ENCODE assay signal across 1 cellular context in the genomic region with DNA sequence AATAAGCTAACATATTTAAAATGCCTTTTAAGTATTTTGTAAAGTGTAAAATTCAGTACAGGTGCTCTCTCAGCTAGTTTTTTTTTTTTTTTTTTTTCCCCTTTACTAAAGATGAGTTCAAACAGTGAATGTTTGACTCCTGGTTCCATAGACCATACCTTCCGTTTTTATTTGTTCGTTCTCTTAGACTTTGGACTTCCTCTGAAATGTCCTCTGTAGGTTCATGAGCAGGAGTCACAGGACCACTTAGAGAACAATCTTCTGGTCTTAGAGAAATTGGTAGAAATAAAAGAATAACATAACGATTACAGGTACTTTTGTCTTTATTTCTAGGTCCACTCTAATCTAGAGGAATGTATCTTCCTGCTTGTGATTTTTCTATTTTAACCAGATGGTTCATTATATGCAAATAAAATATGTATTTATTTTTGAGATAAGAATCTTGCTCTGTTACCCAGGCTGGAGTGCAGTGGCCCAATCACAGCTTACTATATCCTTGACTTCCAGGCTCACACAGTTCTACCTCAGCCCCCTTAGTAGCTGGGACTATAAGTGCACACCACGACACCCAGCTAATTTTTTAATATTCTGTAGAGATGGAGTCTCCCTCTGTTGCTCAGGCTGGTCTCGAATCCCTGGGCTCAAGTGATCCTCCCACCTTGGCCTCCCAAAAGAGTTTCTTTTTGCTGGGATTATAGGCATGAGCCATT.
TF ChIP-seq lines count a peak whose summit lies in the region.

No MANE protein-coding gene starts in this region.

TF ChIP-seq in HepG2, 621 proteins besides CTCF, POLR2A, EP300 and RAD21 (continued from another document):
- TF ChIP-seq, protein P1, sequence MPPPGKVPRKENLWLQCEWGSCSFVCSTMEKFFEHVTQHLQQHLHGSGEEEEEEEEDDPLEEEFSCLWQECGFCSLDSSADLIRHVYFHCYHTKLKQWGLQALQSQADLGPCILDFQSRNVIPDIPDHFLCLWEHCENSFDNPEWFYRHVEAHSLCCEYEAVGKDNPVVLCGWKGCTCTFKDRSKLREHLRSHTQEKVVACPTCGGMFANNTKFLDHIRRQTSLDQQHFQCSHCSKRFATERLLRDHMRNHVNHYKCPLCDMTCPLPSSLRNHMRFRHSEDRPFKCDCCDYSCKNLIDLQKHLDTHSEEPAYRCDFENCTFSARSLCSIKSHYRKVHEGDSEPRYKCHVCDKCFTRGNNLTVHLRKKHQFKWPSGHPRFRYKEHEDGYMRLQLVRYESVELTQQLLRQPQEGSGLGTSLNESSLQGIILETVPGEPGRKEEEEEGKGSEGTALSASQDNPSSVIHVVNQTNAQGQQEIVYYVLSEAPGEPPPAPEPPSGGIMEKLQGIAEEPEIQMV (CRISPR knock-in tag; IDR thresholded peaks at IDR 0.05; ENCODE audit: low read depth) = peak; percentile 59; the same call in 1 of the 2 replicates
- TF ChIP-seq, protein P2, sequence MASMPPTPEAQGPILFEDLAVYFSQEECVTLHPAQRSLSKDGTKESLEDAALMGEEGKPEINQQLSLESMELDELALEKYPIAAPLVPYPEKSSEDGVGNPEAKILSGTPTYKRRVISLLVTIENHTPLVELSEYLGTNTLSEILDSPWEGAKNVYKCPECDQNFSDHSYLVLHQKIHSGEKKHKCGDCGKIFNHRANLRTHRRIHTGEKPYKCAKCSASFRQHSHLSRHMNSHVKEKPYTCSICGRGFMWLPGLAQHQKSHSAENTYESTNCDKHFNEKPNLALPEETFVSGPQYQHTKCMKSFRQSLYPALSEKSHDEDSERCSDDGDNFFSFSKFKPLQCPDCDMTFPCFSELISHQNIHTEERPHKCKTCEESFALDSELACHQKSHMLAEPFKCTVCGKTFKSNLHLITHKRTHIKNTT (CRISPR knock-in tag; IDR thresholded peaks at IDR 0.05) = no peak
- TF ChIP-seq SRSF9 (IDR thresholded peaks at IDR 0.05; ENCODE audit: borderline replicate concordance, insufficient read depth, low read depth, low read length, poor library complexity, severe bottlenecking) (no peak), SOX6 (IDR thresholded peaks at IDR 0.05) (no peak), SOX6 (CRISPR knock-in tag; IDR thresholded peaks at IDR 0.05) (peak; percentile 62; the same call in 1 of the 2 replicates), KDM5A (IDR thresholded peaks at IDR 0.05; ENCODE audit: borderline replicate concordance, low read length) (peak; percentile 35; the same call in 1 of the 2 replicates), ZNF382 (CRISPR knock-in tag; IDR thresholded peaks at IDR 0.05; ENCODE audit: borderline replicate concordance) (no peak), ZKSCAN1 (IDR thresholded peaks at IDR 0.05; ENCODE audit: low read length) (no peak), ZNF549 (CRISPR knock-in tag; IDR thresholded peaks at IDR 0.05) (no peak), NFIC (IDR thresholded peaks at IDR 0.05; ENCODE audit: low read length) (peak; percentile 56; the same call in 1 of the 2 replicates), GZF1 (CRISPR knock-in tag; IDR thresholded peaks at IDR 0.05) (no peak), CCAR2 (optimal IDR thresholded peaks at IDR 0.05; ENCODE audit: low read depth, low read length) (no peak), ZNF33B (CRISPR knock-in tag; IDR thresholded peaks at IDR 0.05) (no peak), ZNF10 (CRISPR knock-in tag; IDR thresholded peaks at IDR 0.05; ENCODE audit: borderline replicate concordance, low read depth) (no peak), SP1 (IDR thresholded peaks at IDR 0.05) (no peak), SP1 (CRISPR knock-in tag; IDR thresholded peaks at IDR 0.05) (no peak), KDM1A (CRISPR knock-in tag; IDR thresholded peaks at IDR 0.05) (no peak; the same call in 1 of the 2 replicates), ZNF296 (CRISPR knock-in tag; conservative IDR thresholded peaks at IDR 0.05) (no peak), SMARCE1 (IDR thresholded peaks at IDR 0.05; ENCODE audit: borderline replicate concordance) (no peak), NONO (IDR thresholded peaks at IDR 0.05) (no peak), NONO (CRISPR knock-in tag; conservative IDR thresholded peaks at IDR 0.05) (no peak), ZNF180 (CRISPR knock-in tag; IDR thresholded peaks at IDR 0.05; ENCODE audit: borderline replicate concordance, low read depth) (no peak), ZNF543 (CRISPR knock-in tag; IDR thresholded peaks at IDR 0.05) (no peak), GATAD1 (CRISPR knock-in tag; IDR thresholded peaks at IDR 0.05) (no peak), ARNT (IDR thresholded peaks at IDR 0.05) (no peak), ZNF83 (CRISPR knock-in tag; IDR thresholded peaks at IDR 0.05; ENCODE audit: borderline replicate concordance) (no peak), PHF21A (CRISPR knock-in tag; IDR thresholded peaks at IDR 0.05) (peak; percentile 78), PRMT3 (CRISPR knock-in tag; IDR thresholded peaks at IDR 0.05; ENCODE audit: borderline replicate concordance, low read depth) (no peak), ASH2L (IDR thresholded peaks at IDR 0.05; ENCODE audit: insufficient read length, low read depth, low read length) (peak; percentile 88), ZNF660 (CRISPR knock-in tag; IDR thresholded peaks at IDR 0.05; ENCODE audit: borderline replicate concordance, low read depth) (no peak)
- TF ChIP-seq, protein P3, sequence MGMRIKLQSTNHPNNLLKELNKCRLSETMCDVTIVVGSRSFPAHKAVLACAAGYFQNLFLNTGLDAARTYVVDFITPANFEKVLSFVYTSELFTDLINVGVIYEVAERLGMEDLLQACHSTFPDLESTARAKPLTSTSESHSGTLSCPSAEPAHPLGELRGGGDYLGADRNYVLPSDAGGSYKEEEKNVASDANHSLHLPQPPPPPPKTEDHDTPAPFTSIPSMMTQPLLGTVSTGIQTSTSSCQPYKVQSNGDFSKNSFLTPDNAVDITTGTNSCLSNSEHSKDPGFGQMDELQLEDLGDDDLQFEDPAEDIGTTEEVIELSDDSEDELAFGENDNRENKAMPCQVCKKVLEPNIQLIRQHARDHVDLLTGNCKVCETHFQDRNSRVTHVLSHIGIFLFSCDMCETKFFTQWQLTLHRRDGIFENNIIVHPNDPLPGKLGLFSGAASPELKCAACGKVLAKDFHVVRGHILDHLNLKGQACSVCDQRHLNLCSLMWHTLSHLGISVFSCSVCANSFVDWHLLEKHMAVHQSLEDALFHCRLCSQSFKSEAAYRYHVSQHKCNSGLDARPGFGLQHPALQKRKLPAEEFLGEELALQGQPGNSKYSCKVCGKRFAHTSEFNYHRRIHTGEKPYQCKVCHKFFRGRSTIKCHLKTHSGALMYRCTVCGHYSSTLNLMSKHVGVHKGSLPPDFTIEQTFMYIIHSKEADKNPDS (CRISPR knock-in tag; IDR thresholded peaks at IDR 0.05) = no peak
- TF ChIP-seq, protein P4, sequence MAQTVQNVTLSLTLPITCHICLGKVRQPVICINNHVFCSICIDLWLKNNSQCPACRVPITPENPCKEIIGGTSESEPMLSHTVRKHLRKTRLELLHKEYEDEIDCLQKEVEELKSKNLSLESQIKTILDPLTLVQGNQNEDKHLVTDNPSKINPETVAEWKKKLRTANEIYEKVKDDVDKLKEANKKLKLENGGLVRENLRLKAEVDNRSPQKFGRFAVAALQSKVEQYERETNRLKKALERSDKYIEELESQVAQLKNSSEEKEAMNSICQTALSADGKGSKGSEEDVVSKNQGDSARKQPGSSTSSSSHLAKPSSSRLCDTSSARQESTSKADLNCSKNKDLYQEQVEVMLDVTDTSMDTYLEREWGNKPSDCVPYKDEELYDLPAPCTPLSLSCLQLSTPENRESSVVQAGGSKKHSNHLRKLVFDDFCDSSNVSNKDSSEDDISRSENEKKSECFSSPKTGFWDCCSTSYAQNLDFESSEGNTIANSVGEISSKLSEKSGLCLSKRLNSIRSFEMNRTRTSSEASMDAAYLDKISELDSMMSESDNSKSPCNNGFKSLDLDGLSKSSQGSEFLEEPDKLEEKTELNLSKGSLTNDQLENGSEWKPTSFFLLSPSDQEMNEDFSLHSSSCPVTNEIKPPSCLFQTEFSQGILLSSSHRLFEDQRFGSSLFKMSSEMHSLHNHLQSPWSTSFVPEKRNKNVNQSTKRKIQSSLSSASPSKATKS (CRISPR knock-in tag; IDR thresholded peaks at IDR 0.05) = no peak
- TF ChIP-seq, protein P5, sequence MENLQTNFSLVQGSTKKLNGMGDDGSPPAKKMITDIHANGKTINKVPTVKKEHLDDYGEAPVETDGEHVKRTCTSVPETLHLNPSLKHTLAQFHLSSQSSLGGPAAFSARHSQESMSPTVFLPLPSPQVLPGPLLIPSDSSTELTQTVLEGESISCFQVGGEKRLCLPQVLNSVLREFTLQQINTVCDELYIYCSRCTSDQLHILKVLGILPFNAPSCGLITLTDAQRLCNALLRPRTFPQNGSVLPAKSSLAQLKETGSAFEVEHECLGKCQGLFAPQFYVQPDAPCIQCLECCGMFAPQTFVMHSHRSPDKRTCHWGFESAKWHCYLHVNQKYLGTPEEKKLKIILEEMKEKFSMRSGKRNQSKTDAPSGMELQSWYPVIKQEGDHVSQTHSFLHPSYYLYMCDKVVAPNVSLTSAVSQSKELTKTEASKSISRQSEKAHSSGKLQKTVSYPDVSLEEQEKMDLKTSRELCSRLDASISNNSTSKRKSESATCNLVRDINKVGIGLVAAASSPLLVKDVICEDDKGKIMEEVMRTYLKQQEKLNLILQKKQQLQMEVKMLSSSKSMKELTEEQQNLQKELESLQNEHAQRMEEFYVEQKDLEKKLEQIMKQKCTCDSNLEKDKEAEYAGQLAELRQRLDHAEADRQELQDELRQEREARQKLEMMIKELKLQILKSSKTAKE (CRISPR knock-in tag; IDR thresholded peaks at IDR 0.05; ENCODE audit: borderline replicate concordance) = no peak
- TF ChIP-seq, protein P6, sequence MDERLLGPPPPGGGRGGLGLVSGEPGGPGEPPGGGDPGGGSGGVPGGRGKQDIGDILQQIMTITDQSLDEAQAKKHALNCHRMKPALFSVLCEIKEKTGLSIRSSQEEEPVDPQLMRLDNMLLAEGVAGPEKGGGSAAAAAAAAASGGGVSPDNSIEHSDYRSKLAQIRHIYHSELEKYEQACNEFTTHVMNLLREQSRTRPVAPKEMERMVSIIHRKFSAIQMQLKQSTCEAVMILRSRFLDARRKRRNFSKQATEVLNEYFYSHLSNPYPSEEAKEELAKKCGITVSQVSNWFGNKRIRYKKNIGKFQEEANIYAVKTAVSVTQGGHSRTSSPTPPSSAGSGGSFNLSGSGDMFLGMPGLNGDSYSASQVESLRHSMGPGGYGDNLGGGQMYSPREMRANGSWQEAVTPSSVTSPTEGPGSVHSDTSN (CRISPR knock-in tag; IDR thresholded peaks at IDR 0.05) = no peak
